19 cellular contexts compared by ENCODE assay signal in the genomic region with DNA sequence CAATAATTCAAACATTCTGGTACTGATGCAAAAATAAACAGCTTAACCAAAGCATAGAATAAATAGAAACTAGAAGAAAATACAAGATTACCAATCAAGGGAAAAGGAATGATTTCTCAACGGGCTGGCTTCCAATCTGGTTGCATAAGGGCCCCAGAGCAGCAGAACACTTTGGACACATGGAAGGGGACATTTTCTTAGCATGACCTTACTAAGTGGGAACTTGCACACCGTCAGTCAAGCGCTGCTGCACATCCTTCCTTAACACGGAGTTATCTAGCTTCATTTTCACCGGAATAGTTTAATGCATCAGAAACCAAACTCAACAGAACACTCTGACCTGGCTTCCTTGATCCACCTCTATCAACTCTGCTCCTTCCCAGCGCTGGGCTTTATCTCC.
DNase-seq lines count a peak whose midpoint lies in the region; ATAC-seq and TF ChIP-seq lines count a peak whose summit lies in the region.
"Had no signal": no experiment of that assay in that cellular context is flagged by ENCODE, and none has a peak within 500 bp of the region (broad histone marks: within the 10 kb centered on the region; RNA-seq: fewer than 3 reads in every experiment).

No MANE protein-coding gene starts in this region.

- H3K4me3 ChIP-seq in right atrium auricular region (no peak overlapping the region), aorta (ENCODE audit: low read length in 2 of 2) (no peak overlapping the region)
- H3K4me3 ChIP-seq: BLaER1, HAP-1 had no signal

- WGBS in aorta, 2 donors, result 69 to 75% methylated on average over 6 of the region's 6 CpGs

- TF ChIP-seq CTCF in right atrium auricular region (IDR thresholded peaks at IDR 0.05), result no peak

- no peaks in the 10 kb centered on the region for H3K9me3 ChIP-seq in right atrium auricular region
- H3K9me3 ChIP-seq in aorta (ENCODE audit: control insufficient read depth, low read length), result peaks cover 1% of the 10 kb centered on the region
- H3K9me3 ChIP-seq: BLaER1, Caco-2, HAP-1 had no signal

- H3K36me3 ChIP-seq in right atrium auricular region (no peaks in the 10 kb centered on the region), aorta (ENCODE audit: control insufficient read depth in 1 of 2, insufficient read depth in 2 of 2, low read length in 1 of 2) (no peaks in the 10 kb centered on the region)
- H3K36me3 ChIP-seq: BLaER1, HAP-1 had no signal

- H3K27ac ChIP-seq in right atrium auricular region (no peak overlapping the region), aorta (ENCODE audit: low read depth in 1 of 2, low read length in 2 of 2) (no peak overlapping the region)
- H3K27ac ChIP-seq: BLaER1, HL-60 had no signal

- ATAC-seq in Right ventricle myocardium superior (ENCODE audit: poor library complexity) (peak; percentile 77), left ventricle myocardium superior (peak; percentile 68), sciatic nerve (peak; percentile 68), aorta (ENCODE audit: low FRiP score) (peak; percentile 77)

- no peak for DNase-seq in Right ventricle myocardium superior
- DNase-seq in right atrium auricular region (ENCODE audit: low spot score), result no peak
- peak; percentile 28 for DNase-seq in left ventricle myocardium superior
- DNase-seq in sciatic nerve (ENCODE audit: low spot score), result no peak
- DNase-seq in aorta, result no peak
- no peak for DNase-seq in NCI-H2171 (lab: John Stamatoyannopoulos, UW)
- DNase-seq in SK-N-DZ (ENCODE audit: low spot score), result no peak
- DNase-seq in T1000 (lab: John Stamatoyannopoulos, UW), result no peak
- DNase-seq: 8988T; AML-193; Caco-2; CD8-positive, alpha-beta memory T cell; DND-41; GDM1; GOT3; HFFc6 had no signal

- H3K27me3 ChIP-seq in right atrium auricular region, result no peaks in the 10 kb centered on the region
- peaks cover 0 to 1% of the 10 kb centered on the region in 2 donors for H3K27me3 ChIP-seq in aorta (ENCODE audit: control insufficient read depth in 1 of 2, insufficient read depth in 2 of 2, low read length in 1 of 2)
- H3K27me3 ChIP-seq: BLaER1 had no signal

- intact Hi-C loops in Right ventricle myocardium superior (cut with DNase I) (no loop called here), left ventricle myocardium superior (cut with micrococcal nuclease) (no loop called here), sciatic nerve (cut with DNase I) (no loop called here), aorta (cut with DNase I) (no loop called here)

- H3K4me1 ChIP-seq in right atrium auricular region (no peaks in the 10 kb centered on the region), aorta (ENCODE audit: control insufficient read depth in 1 of 2, insufficient read depth in 2 of 2, low read length in 2 of 2) (no peaks in the 10 kb centered on the region)
- H3K4me1 ChIP-seq: BLaER1, Caco-2, HAP-1 had no signal
